In genomic region chr9:22079873-22080341, GRCh38 we compare ENCODE assay signal across 8 cellular contexts.
DNase-seq lines count a peak whose midpoint lies in the region; ATAC-seq and TF ChIP-seq lines count a peak whose summit lies in the region.

No MANE protein-coding gene starts in this region.

- in situ Hi-C loops in GM13977 (cut with MboI; ENCODE audit: low pct_unique_long_range_greater_than_20kb, low sequenced_read_pairs, unreplicated experiment) = no loop called here

- H3K9me3 ChIP-seq in Caco-2 = no peaks in the 10 kb centered on the region
- no peaks in the 10 kb centered on the region for H3K9me3 ChIP-seq in MG63

- intact Hi-C loops in activated CD4-positive, alpha-beta T cell treated with anti-CD3 and anti-CD28 coated beads, Interleukin-2, amount 10 ng/mL, durations not matched to agents 24 days and 14 days (cut with micrococcal nuclease) = loop anchor here (1.0 to 5.0 kb wide), 9 partner anchors 17 to 723 kb away; partner anchors contain the start of gene CDKN2B
- intact Hi-C loops in Caco-2 (cut with micrococcal nuclease; ENCODE audit: unreplicated experiment) = no loop called here

- peaks cover 49% of the 10 kb centered on the region for H3K27me3 Mint-ChIP-seq in activated CD4-positive, alpha-beta T cell treated with anti-CD3 and anti-CD28 coated beads, Interleukin-2, amount 10 ng/mL, durations not matched to agents 24 days and 14 days
- no peaks in the 10 kb centered on the region for H3K27me3 Mint-ChIP-seq in Caco-2 (ENCODE audit: insufficient read depth, unreplicated experiment)

- H3K27ac Mint-ChIP-seq in activated CD4-positive, alpha-beta T cell treated with anti-CD3 and anti-CD28 coated beads, Interleukin-2, amount 10 ng/mL, durations not matched to agents 24 days and 14 days = peak overlapping the region; percentile 68
- H3K27ac Mint-ChIP-seq in Caco-2 (ENCODE audit: unreplicated experiment) = no peak overlapping the region

- H3K4me1 Mint-ChIP-seq in activated CD4-positive, alpha-beta T cell treated with anti-CD3 and anti-CD28 coated beads, Interleukin-2, amount 10 ng/mL, durations not matched to agents 24 days and 14 days = peaks cover 48% of the 10 kb centered on the region
- H3K4me1 Mint-ChIP-seq in Caco-2 (ENCODE audit: low read depth, unreplicated experiment) = no peaks in the 10 kb centered on the region

- H3K36me3 ChIP-seq in Caco-2 (ENCODE audit: control insufficient read depth, insufficient read depth, low read length) = no peaks in the 10 kb centered on the region
- H3K36me3 ChIP-seq in MG63 = no peaks in the 10 kb centered on the region

- H3K4me3 Mint-ChIP-seq in activated CD4-positive, alpha-beta T cell treated with anti-CD3 and anti-CD28 coated beads, Interleukin-2, amount 10 ng/mL, durations not matched to agents 24 days and 14 days = peak overlapping the region; percentile 56
- no peak overlapping the region for H3K4me3 Mint-ChIP-seq in Caco-2 (ENCODE audit: unreplicated experiment)

- H3K4me1 ChIP-seq in Caco-2 = peaks cover 10% of the 10 kb centered on the region

- TF ChIP-seq CTCF in GM13977 (IDR thresholded peaks at IDR 0.05; ENCODE audit: extremely low read depth, insufficient read depth, missing control alignments) = no peak
- TF ChIP-seq CTCF in fibroblast of villous mesenchyme (IDR thresholded peaks at IDR 0.05; ENCODE audit: insufficient read depth, low read depth, low read length) = no peak
- no peak for TF ChIP-seq CTCF in Caco-2 (IDR thresholded peaks at IDR 0.05; ENCODE audit: insufficient read depth in 1 of 2, low read depth in 1 of 2, low read length in 1 of 2, severe bottlenecking in 1 of 2, unreplicated experiment in 1 of 2)

- DNase-seq in GM13977 (ENCODE audit: low spot score) (peak; percentile 32), fibroblast of villous mesenchyme (ENCODE audit: low read depth) (peak; percentile 70), Caco-2 (no peak), SIG-M5 (lab: John Stamatoyannopoulos, UW) (no peak), MG63 (no peak)
- peak; percentile 91 for DNase-seq in activated CD4-positive, alpha-beta T cell treated with anti-CD3 and anti-CD28 coated beads, Interleukin-2, amount 10 ng/mL, durations not matched to agents 24 days and 14 days
- peak in 2 of 3 experiments; percentile 3 to 10 for DNase-seq in stimulated activated CD4-positive, alpha-beta T cell treated with anti-CD3 and anti-CD28 coated beads, TNF-alpha, amount 100 ng/mL, for 4 hours (ENCODE audit: low read depth in 3 of 3)

- H3K9me3 Mint-ChIP-seq in activated CD4-positive, alpha-beta T cell treated with anti-CD3 and anti-CD28 coated beads, Interleukin-2, amount 10 ng/mL, durations not matched to agents 24 days and 14 days = peaks cover 33% of the 10 kb centered on the region
- H3K9me3 Mint-ChIP-seq in Caco-2 (ENCODE audit: unreplicated experiment) = no peaks in the 10 kb centered on the region

- H3K4me3 ChIP-seq in fibroblast of villous mesenchyme (ENCODE audit: low read depth, low read length) = no peak overlapping the region
- no peak overlapping the region for H3K4me3 ChIP-seq in Caco-2 (ENCODE audit: low read depth, low read length)
- no peak overlapping the region for H3K4me3 ChIP-seq in MG63

- BruUV-seq in Caco-2 (replicated peaks; lab: Mats Ljungman, UMichigan) = no TSS peak

- ATAC-seq in HG02642 (IDR thresholded peaks at IDR 0.05; ENCODE audit: poor library complexity, unreplicated experiment) = peak; percentile 94

- POLR2A ChIA-PET in Caco-2 (lab: Charles Lee) = no interaction called here

- H3K27me3 ChIP-seq in Caco-2 (replicated peaks; ENCODE audit: control insufficient read depth, insufficient read depth, low read length) (no peaks in the 10 kb centered on the region), MG63 (no peaks in the 10 kb centered on the region)

- CTCF ChIA-PET in Caco-2 (lab: Charles Lee) = interaction anchor here (0.5 kb wide), 1 partner anchor 112 kb away, joined by 3 read pairs; no protein-coding TSS in a partner anchor

- peaks cover 17% of the 10 kb centered on the region for H3K36me3 Mint-ChIP-seq in activated CD4-positive, alpha-beta T cell treated with anti-CD3 and anti-CD28 coated beads, Interleukin-2, amount 10 ng/mL, durations not matched to agents 24 days and 14 days (ENCODE audit: low read depth)
- H3K36me3 Mint-ChIP-seq in Caco-2 (ENCODE audit: insufficient read depth, unreplicated experiment) = no peaks in the 10 kb centered on the region

Comparison
In these comparisons a context has a peak if more than half of its experiments do, and no peak if none do; other contexts are left out.
1. DNase-seq: peak in GM13977 (single experiment), activated CD4-positive, alpha-beta T cell treated with anti-CD3 and anti-CD28 coated beads, Interleukin-2, amount 10 ng/mL, durations not matched to agents 24 days and 14 days (single experiment), fibroblast of villous mesenchyme (single experiment) and stimulated activated CD4-positive, alpha-beta T cell treated with anti-CD3 and anti-CD28 coated beads, TNF-alpha, amount 100 ng/mL, for 4 hours (2 of 3); none in Caco-2 (0 of 2), SIG-M5 (single experiment) and MG63 (single experiment).